Comparison of ENCODE assay signal across 1 cellular context in genomic region chr14:71918955-71919354, GRCh38.
TF ChIP-seq lines count a peak whose summit lies in the region.

No MANE protein-coding gene starts in this region.

TF ChIP-seq in GM23338, 12 proteins besides CTCF, POLR2A, EP300 and RAD21 (continued from another document):
- TF ChIP-seq EZH2phosphoT487 (IDR thresholded peaks at IDR 0.05; ENCODE audit: unreplicated experiment) (no peak), STAT1 (IDR thresholded peaks at IDR 0.05; ENCODE audit: unreplicated experiment) (no peak), ETS1 (IDR thresholded peaks at IDR 0.05) (no peak), JUNB (IDR thresholded peaks at IDR 0.05; ENCODE audit: unreplicated experiment) (no peak), CREB1 (CRISPR knock-in tag; IDR thresholded peaks at IDR 0.05; ENCODE audit: low read depth) (no peak), EZH2 (IDR thresholded peaks at IDR 0.05; ENCODE audit: low read depth, unreplicated experiment) (no peak), ZNF462 (CRISPR knock-in tag; IDR thresholded peaks at IDR 0.05) (no peak)
